14 cellular contexts compared by ENCODE assay signal in the genomic region with DNA sequence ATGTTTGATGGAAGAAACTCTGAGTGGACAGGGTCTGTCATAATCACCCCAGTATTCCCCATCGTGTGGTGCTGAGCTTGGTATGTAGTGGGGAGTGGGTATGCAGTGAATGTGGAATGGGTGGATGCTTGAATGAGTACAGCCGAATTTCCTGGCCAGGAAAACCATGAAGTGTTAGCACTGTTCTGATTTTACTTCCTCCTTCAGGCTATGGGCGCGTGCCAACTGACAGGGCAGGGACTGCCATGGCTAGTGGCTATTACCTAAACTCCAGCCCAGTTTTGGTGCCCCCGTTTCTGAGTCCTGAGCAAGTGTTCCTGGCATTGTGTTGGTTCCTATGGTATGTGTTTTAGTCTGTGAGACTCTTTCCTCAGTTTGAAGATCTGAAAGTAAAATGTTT. TPM values are rescaled to one million over a fixed set of nuclear protein-coding genes. Genes with fewer than 3 reads are reported as not detected.
DNase-seq lines count a peak whose midpoint lies in the region; ATAC-seq, FAIRE-seq and TF ChIP-seq lines count a peak whose summit lies in the region.
"Had no signal": no experiment of that assay in that cellular context is flagged by ENCODE, and none has a peak within 500 bp of the region (broad histone marks: within the 10 kb centered on the region; RNA-seq: fewer than 3 reads in every experiment).

No MANE protein-coding gene starts in this region.

- H3K27me3 ChIP-seq in right lobe of liver (no peaks in the 10 kb centered on the region), HepG2 (ENCODE audit: control insufficient read depth in 1 of 2, insufficient read depth in 2 of 2, low read length in 2 of 2) (no peaks in the 10 kb centered on the region), A673 (replicated peaks; ENCODE audit: insufficient read depth, low read depth, low read length, poor library complexity) (no peaks in the 10 kb centered on the region)
- H3K27me3 ChIP-seq: ascending aorta, foreskin keratinocyte had no signal

- TF ChIP-seq CTCF in right lobe of liver (IDR thresholded peaks at IDR 0.05) (no peak), HepG2 (CRISPR knock-in tag; IDR thresholded peaks at IDR 0.05) (no peak), A673 (conservative IDR thresholded peaks at IDR 0.05; ENCODE audit: low read depth, low read length) (no peak)

- H2AFZ ChIP-seq in HepG2 (ENCODE audit: low read length): no peak overlapping the region

- no TSS peak for BruUV-seq in HepG2 (replicated peaks; lab: Mats Ljungman, UMichigan)
- BruUV-seq in A673 (replicated peaks; lab: Mats Ljungman, UMichigan): no TSS peak

- no peak overlapping the region for H3K27ac ChIP-seq in right lobe of liver
- H3K27ac ChIP-seq in HepG2 (ENCODE audit: extremely low read length, insufficient read depth, low read length): no peak overlapping the region
- no peak overlapping the region for H3K27ac ChIP-seq in A673 (ENCODE audit: low read depth, low read length, poor library complexity, severe bottlenecking)
- H3K27ac ChIP-seq: ascending aorta, foreskin keratinocyte had no signal

- TF ChIP-seq POLR2A in right lobe of liver (IDR thresholded peaks at IDR 0.05): no peak
- TF ChIP-seq POLR2A in HepG2 (IDR thresholded peaks at IDR 0.05; ENCODE audit: insufficient read depth in 1 of 2, low read depth in 2 of 2, low read length in 2 of 2): no peak
- no peak for TF ChIP-seq POLR2A in GM18505 (IDR thresholded peaks at IDR 0.05; ENCODE audit: borderline replicate concordance, extremely low read depth, insufficient read depth, insufficient read length)

- peak in 1 of 3 donors; percentile 73 for DNase-seq in right lobe of liver
- DNase-seq in HepG2 (ENCODE audit: low spot score): no peak
- peak; percentile 43 for DNase-seq in dermis blood vessel endothelial cell
- peak; percentile 58 for DNase-seq in mucosa of gallbladder (ENCODE audit: low spot score)
- DNase-seq in A673 (ENCODE audit: low spot score): no peak
- DNase-seq in 8988T: no peak
- DNase-seq: activated T-cell treated with anti-CD3 and anti-CD28 coated beads, Interleukin-2, amount 50 U/mL, for 72 hours; effector CD4-positive, alpha-beta T cell; foreskin keratinocyte; NCI-H2171 had no signal

- TF ChIP-seq RAD21 in HepG2 (CRISPR knock-in tag; IDR thresholded peaks at IDR 0.05): no peak

- TF ChIP-seq EP300 in HepG2 (IDR thresholded peaks at IDR 0.05; ENCODE audit: low read depth in 2 of 2, low read length in 2 of 2) (no peak), HepG2 (CRISPR knock-in tag; IDR thresholded peaks at IDR 0.05; ENCODE audit: borderline replicate concordance) (no peak)

- H3K4me2 ChIP-seq in HepG2 (ENCODE audit: low read depth, low read length): no peak overlapping the region

- no peaks in the 10 kb centered on the region for H4K20me1 ChIP-seq in HepG2 (ENCODE audit: insufficient read depth, low read length)

- no peak for FAIRE-seq in HepG2 (lab: Jason Lieb, UNC)
- FAIRE-seq: GM12878 had no signal

- no peak overlapping the region for H3K9ac ChIP-seq in HepG2 (ENCODE audit: insufficient read depth, low read depth, low read length)

- H3K4me1 ChIP-seq in right lobe of liver (peaks cover 0 to 31% (median 14%) of the 10 kb centered on the region in 4 donors), HepG2 (ENCODE audit: insufficient read depth, low read length) (peaks cover 72% of the 10 kb centered on the region), A673 (ENCODE audit: insufficient read depth, low read length, poor library complexity, severe bottlenecking) (peaks cover 48% of the 10 kb centered on the region)
- H3K4me1 ChIP-seq: ascending aorta had no signal

- ATAC-seq in right lobe of liver: peak; percentile 49 to 61 (median 52)
- ATAC-seq in HepG2: no peak
- no peak for ATAC-seq in HG03095 (IDR thresholded peaks at IDR 0.05; ENCODE audit: unreplicated experiment)
- no peak for ATAC-seq in GM18505 (IDR thresholded peaks at IDR 0.05; ENCODE audit: unreplicated experiment)
- ATAC-seq: activated T-cell treated with anti-CD3 and anti-CD28 coated beads, Interleukin-2, amount 50 U/mL, for 72 hours; foreskin keratinocyte; GM12878 had no signal

- H3K4me3 ChIP-seq in right lobe of liver (no peak overlapping the region), HepG2 (replicated peaks in 1 of 3; ENCODE audit: insufficient read depth in 1 of 3, low read depth in 2 of 3, low read length in 3 of 3) (no peak overlapping the region), A673 (ENCODE audit: low read depth, low read length, poor library complexity, severe bottlenecking) (no peak overlapping the region)
- H3K4me3 ChIP-seq: ascending aorta, GM12878 had no signal

- in situ Hi-C loops in HepG2 (cut with HindIII; ENCODE audit: extremely low pct_ligation_motif_present, low pct_unique_long_range_greater_than_20kb): no loop called here

- POLR2A ChIA-PET in HepG2 (lab: Yijun Ruan, JAX) (no interaction called here), A673 (lab: Charles Lee; ENCODE audit: low non-redundant PET) (no interaction called here)

- H3K79me2 ChIP-seq in HepG2 (ENCODE audit: insufficient read depth, low read length): peaks cover 73% of the 10 kb centered on the region

- H3K9me3 ChIP-seq in right lobe of liver: no peaks in the 10 kb centered on the region
- no peaks in the 10 kb centered on the region for H3K9me3 ChIP-seq in HepG2 (ENCODE audit: low read length)
- H3K9me3 ChIP-seq in A673 (ENCODE audit: low read depth, low read length, poor library complexity, severe bottlenecking): no peaks in the 10 kb centered on the region
- H3K9me3 ChIP-seq: ascending aorta had no signal

- intact Hi-C loops in right lobe of liver (cut with DNase I) (no loop called here), HepG2 (cut with micrococcal nuclease; ENCODE audit: unreplicated experiment) (no loop called here), A673 (cut with micrococcal nuclease; ENCODE audit: unreplicated experiment) (no loop called here)

- 46% methylated on average over 3 of the region's 5 CpGs for WGBS in right lobe of liver (ENCODE audit: insufficient coverage, low coverage, low lambda C conversion rate, missing lambda C conversion rate)
- 97% methylated on average over 5 of the region's 5 CpGs for WGBS in HepG2 (ENCODE audit: low lambda C conversion rate)

- CTCF ChIA-PET in HepG2 (lab: Yijun Ruan, JAX; ENCODE audit: low intra/inter-chr PET ratio, low total read pairs): no interaction called here
- CTCF ChIA-PET in A673 (lab: Charles Lee): no interaction called here

- H3K36me3 ChIP-seq in right lobe of liver (no peaks in the 10 kb centered on the region), HepG2 (replicated peaks in 1 of 2; ENCODE audit: control insufficient read depth in 1 of 2, insufficient read depth in 2 of 2, low read length in 2 of 2) (no peaks in the 10 kb centered on the region), A673 (ENCODE audit: insufficient read depth, low read length, poor library complexity, severe bottlenecking) (no peaks in the 10 kb centered on the region)
- H3K36me3 ChIP-seq: ascending aorta had no signal

RNA-seq across cellular contexts. Expression of gene PRKCA, which starts 48.6 kb away (rescaled TPM):
- total RNA-seq in right lobe of liver (10 to 100 TPM; 11.7 to 23.0 (median 18.7) TPM), HepG2 (2016; rRNA removed; fragmentation: Illumina TruSeq; extraction: Trizol) (18.5 and 24.4 TPM in 2 replicates), dermis blood vessel endothelial cell (5.4 and 6.8 TPM in 2 replicates), mucosa of gallbladder (127 TPM), A673 (2021) (15.7 and 16.3 TPM in 2 replicates)
- 6.7 and 7.1 TPM in 2 replicates for total RNA-seq in HepG2 (2016; cell fraction: cytosol; rRNA removed; fragmentation: Illumina TruSeq; extraction: Trizol; ENCODE audit: low read depth)
- 17.8 and 22.1 TPM in 2 replicates for total RNA-seq in HepG2 (2016; cell fraction: insoluble cytoplasmic fraction; rRNA removed; fragmentation: Illumina TruSeq; extraction: Trizol)
- 8.8 and 9.9 TPM in 2 replicates for total RNA-seq in HepG2 (2016; cell fraction: membrane; rRNA removed; fragmentation: Illumina TruSeq; extraction: Trizol)
- total RNA-seq in HepG2 (2016; cell fraction: nucleus; rRNA removed; fragmentation: Illumina TruSeq; extraction: Trizol): 36.9 and 39.8 TPM in 2 replicates
- 20.1 and 21.5 TPM in 2 replicates for polyA plus RNA-seq in HepG2 (2011; rRNA removed)
- 13.2 and 17.7 TPM in 2 replicates for polyA plus RNA-seq in HepG2 (2011; cell fraction: cytosol; rRNA removed)
- 19.1 and 22.8 TPM in 2 replicates for polyA plus RNA-seq in HepG2 (2011; cell fraction: nucleus; rRNA removed)
- polyA plus RNA-seq in HepG2 (2012): 14.6 and 15.5 TPM in 2 replicates
- 1.4 and 1.8 TPM in 2 replicates for polyA plus RNA-seq in HepG2 (2016; cell fraction: cytosol; fragmentation: Illumina TruSeq; extraction: Trizol; ENCODE audit: low read depth)
- 21.7 and 25.8 TPM in 2 replicates for polyA plus RNA-seq in HepG2 (2016; cell fraction: insoluble cytoplasmic fraction; fragmentation: Illumina TruSeq; extraction: Trizol; ENCODE audit: low read depth)
- 3.4 and 3.7 TPM in 2 replicates for polyA plus RNA-seq in HepG2 (2016; cell fraction: membrane; fragmentation: Illumina TruSeq; extraction: Trizol; ENCODE audit: low read depth)
- 26.4 and 28.3 TPM in 2 replicates for polyA plus RNA-seq in HepG2 (2016; cell fraction: nucleus; fragmentation: Illumina TruSeq; extraction: Trizol; ENCODE audit: insufficient read depth, low read depth)
- polyA minus RNA-seq in HepG2 (2011; rRNA and poly(A)+ RNA removed; ENCODE audit: low replicate concordance): 19.6 and 43.9 TPM in 2 replicates
- 24.9 and 27.4 TPM in 2 replicates for polyA minus RNA-seq in HepG2 (2011; cell fraction: cytosol; rRNA and poly(A)+ RNA removed)
- polyA minus RNA-seq in HepG2 (2011; cell fraction: nucleus; rRNA and poly(A)+ RNA removed): 52.5 and 53.8 TPM in 2 replicates

Comparison
In these comparisons a context has a peak if more than half of its experiments do, and no peak if none do; other contexts are left out.
1. ATAC-seq: peak in right lobe of liver (4 of 4); none in HepG2 (single experiment), HG03095 (single experiment) and GM18505 (single experiment).
2. DNase-seq: peak in dermis blood vessel endothelial cell (single experiment) and mucosa of gallbladder (single experiment); none in HepG2 (single experiment), A673 (single experiment) and 8988T (single experiment).